Comparison of ENCODE assay signal across 23 cellular contexts in the genomic region with DNA sequence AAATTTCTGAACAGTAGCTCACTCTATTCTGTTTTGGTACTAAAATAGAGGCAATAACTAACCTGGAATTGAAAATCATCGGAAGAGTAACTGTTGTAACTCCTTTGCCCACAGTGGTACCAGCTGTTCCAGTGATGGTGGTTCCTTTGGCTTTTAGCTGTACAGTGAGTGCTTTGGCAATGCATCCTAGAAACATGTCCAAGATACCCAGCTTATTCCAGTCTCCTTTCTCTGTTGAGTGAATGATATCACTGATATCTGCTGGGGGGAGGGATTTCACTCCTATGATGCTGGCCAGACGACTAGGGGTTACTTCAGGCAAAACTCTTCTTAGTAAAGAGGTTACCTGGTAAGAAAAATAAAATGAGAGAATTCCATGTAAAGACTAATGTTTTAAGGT.
"Had no signal": no experiment of that assay in that cellular context is flagged by ENCODE, and none has a peak within 500 bp of the region (broad histone marks: within the 10 kb centered on the region; RNA-seq: fewer than 3 reads in every experiment).

No MANE protein-coding gene starts in this region.

- H3K9me3 ChIP-seq: adrenal gland, body of pancreas, breast epithelium had no signal

- H3K27ac ChIP-seq: adrenal gland, body of pancreas, breast epithelium, WERI-Rb-1 had no signal

- DNase-seq: activated CD4-positive, alpha-beta T cell treated with anti-CD3 and anti-CD28 coated beads, Interleukin-2, amount 10 ng/mL, durations not matched to agents 24 days and 14 days; activated CD4-positive, alpha-beta T cell treated with anti-CD3 and anti-CD28 coated beads, Interleukin-2, amount 50 U/mL, for 4 hours; activated CD8-positive, alpha-beta T cell treated with anti-CD3 and anti-CD28 coated beads for 36 hours; activated gamma-delta T cell treated with Interleukin-2 at 50 U/mL for 16 hours; activated naive CD4-positive, alpha-beta T cell treated with anti-CD3 and anti-CD28 coated beads for 36 hours; activated T-cell treated with anti-CD3 and anti-CD28 coated beads, Interleukin-2, amount 50 U/mL, for 1 hour; adrenal gland; body of pancreas; caudate nucleus; IMR-90; NCI-H1105; NCI-H1417 treated with DMSO at 0.1 percent for 48 hours; NCI-H1930; NCI-H2081 treated with DMSO at 0.1 percent for 48 hours; NCI-H226; NCI-H446 treated with DMSO at 0.1 percent for 48 hours; NCI-H524; T1000; WERI-Rb-1 had no signal

- ATAC-seq: activated CD8-positive, alpha-beta T cell treated with anti-CD3 and anti-CD28 coated beads for 36 hours; activated naive CD4-positive, alpha-beta T cell treated with anti-CD3 and anti-CD28 coated beads, Interleukin-2, amount 50 U/mL, for 72 hours; body of pancreas; K562; Panc1 had no signal

- H3K4me1 ChIP-seq: adrenal gland, body of pancreas, breast epithelium had no signal

- H3K27me3 ChIP-seq: adrenal gland, body of pancreas, breast epithelium had no signal

- H3K4me3 ChIP-seq: adrenal gland, body of pancreas, breast epithelium, K562 had no signal
